In genomic region chrX:78139160-78140123, GRCh38 we compare ENCODE assay signal across 1 cellular context.
TF ChIP-seq lines count a peak whose summit lies in the region.

Gene TAF9B (minus strand): TSS chrX:78139650. CDS start chrX:78139611, 39 bp downstream.

TF ChIP-seq in HepG2, 621 proteins besides CTCF, POLR2A, EP300 and RAD21 (continued from another document and continues in another):
- TF ChIP-seq, protein P1, sequence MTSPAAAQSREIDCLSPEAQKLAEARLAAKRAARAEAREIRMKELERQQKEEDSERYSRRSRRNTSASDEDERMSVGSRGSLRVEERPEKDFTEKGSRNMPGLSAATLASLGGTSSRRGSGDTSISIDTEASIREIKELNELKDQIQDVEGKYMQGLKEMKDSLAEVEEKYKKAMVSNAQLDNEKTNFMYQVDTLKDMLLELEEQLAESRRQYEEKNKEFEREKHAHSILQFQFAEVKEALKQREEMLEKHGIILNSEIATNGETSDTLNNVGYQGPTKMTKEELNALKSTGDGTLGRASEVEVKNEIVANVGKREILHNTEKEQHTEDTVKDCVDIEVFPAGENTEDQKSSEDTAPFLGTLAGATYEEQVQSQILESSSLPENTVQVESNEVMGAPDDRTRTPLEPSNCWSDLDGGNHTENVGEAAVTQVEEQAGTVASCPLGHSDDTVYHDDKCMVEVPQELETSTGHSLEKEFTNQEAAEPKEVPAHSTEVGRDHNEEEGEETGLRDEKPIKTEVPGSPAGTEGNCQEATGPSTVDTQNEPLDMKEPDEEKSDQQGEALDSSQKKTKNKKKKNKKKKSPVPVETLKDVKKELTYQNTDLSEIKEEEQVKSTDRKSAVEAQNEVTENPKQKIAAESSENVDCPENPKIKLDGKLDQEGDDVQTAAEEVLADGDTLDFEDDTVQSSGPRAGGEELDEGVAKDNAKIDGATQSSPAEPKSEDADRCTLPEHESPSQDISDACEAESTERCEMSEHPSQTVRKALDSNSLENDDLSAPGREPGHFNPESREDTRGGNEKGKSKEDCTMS (CRISPR knock-in tag; conservative IDR thresholded peaks at IDR 0.05), result no peak
- TF ChIP-seq ZNF781 (CRISPR knock-in tag; IDR thresholded peaks at IDR 0.05; ENCODE audit: borderline replicate concordance, not compliant biosample characterization), result no peak
- TF ChIP-seq TCF7L2 (IDR thresholded peaks at IDR 0.05; ENCODE audit: low read depth, low read length), result no peak
- 0 out of 2 replicates have a peak, but pooled peaks have one; percentile 18 for TF ChIP-seq CREM (IDR thresholded peaks at IDR 0.05)
- TF ChIP-seq CREM (CRISPR knock-in tag; IDR thresholded peaks at IDR 0.05), result no peak
- TF ChIP-seq HNRNPH1 (optimal IDR thresholded peaks at IDR 0.05; ENCODE audit: low read depth, low read length), result no peak
- TF ChIP-seq, protein P2, sequence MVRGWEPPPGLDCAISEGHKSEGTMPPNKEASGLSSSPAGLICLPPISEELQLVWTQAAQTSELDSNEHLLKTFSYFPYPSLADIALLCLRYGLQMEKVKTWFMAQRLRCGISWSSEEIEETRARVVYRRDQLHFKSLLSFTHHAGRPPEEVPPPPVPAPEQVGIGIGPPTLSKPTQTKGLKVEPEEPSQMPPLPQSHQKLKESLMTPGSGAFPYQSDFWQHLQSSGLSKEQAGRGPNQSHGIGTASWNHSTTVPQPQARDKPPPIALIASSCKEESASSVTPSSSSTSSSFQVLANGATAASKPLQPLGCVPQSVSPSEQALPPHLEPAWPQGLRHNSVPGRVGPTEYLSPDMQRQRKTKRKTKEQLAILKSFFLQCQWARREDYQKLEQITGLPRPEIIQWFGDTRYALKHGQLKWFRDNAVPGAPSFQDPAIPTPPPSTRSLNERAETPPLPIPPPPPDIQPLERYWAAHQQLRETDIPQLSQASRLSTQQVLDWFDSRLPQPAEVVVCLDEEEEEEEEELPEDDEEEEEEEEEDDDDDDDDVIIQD (CRISPR knock-in tag; IDR thresholded peaks at IDR 0.05; ENCODE audit: low read depth), result no peak
- TF ChIP-seq FOSL2 (CRISPR knock-in tag; IDR thresholded peaks at IDR 0.05), result peak; percentile 12; the same call in 1 of the 2 replicates
- 0 out of 2 replicates have a peak, but pooled peaks have one; percentile 77 for TF ChIP-seq FIP1L1 (IDR thresholded peaks at IDR 0.05; ENCODE audit: borderline replicate concordance, insufficient read depth, low read depth, low read length)
- TF ChIP-seq MEIS1 (CRISPR knock-in tag; IDR thresholded peaks at IDR 0.05; ENCODE audit: borderline replicate concordance), result no peak
- TF ChIP-seq ZNF276 (CRISPR knock-in tag; IDR thresholded peaks at IDR 0.05; ENCODE audit: low read depth), result no peak
- TF ChIP-seq, protein P3, sequence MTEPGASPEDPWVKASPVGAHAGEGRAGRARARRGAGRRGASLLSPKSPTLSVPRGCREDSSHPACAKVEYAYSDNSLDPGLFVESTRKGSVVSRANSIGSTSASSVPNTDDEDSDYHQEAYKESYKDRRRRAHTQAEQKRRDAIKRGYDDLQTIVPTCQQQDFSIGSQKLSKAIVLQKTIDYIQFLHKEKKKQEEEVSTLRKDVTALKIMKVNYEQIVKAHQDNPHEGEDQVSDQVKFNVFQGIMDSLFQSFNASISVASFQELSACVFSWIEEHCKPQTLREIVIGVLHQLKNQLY (CRISPR knock-in tag; IDR thresholded peaks at IDR 0.05), result no peak
- TF ChIP-seq ZNF260 (CRISPR knock-in tag; IDR thresholded peaks at IDR 0.05; ENCODE audit: borderline replicate concordance, low read depth), result no peak
- TF ChIP-seq DNMT3B (CRISPR knock-in tag; conservative IDR thresholded peaks at IDR 0.05), result no peak
- no peak for TF ChIP-seq NR2F2 (IDR thresholded peaks at IDR 0.05; ENCODE audit: borderline replicate concordance, low read depth)
- TF ChIP-seq FUBP1 (CRISPR knock-in tag; IDR thresholded peaks at IDR 0.05; ENCODE audit: borderline replicate concordance), result no peak
- TF ChIP-seq ZBTB1 (CRISPR knock-in tag; IDR thresholded peaks at IDR 0.05; ENCODE audit: borderline replicate concordance), result no peak
- no peak for TF ChIP-seq TEF (CRISPR knock-in tag; IDR thresholded peaks at IDR 0.05)
- peak; percentile 50; the same call in 1 of the 2 replicates for TF ChIP-seq HNRNPL (IDR thresholded peaks at IDR 0.05; ENCODE audit: low read depth, low read length)
- TF ChIP-seq PHB2 (IDR thresholded peaks at IDR 0.05; ENCODE audit: partially characterized antibody), result no peak
- TF ChIP-seq SRSF4 (IDR thresholded peaks at IDR 0.05; ENCODE audit: low read depth, low read length, poor library complexity, severe bottlenecking), result no peak
- TF ChIP-seq ZNF468 (CRISPR knock-in tag; IDR thresholded peaks at IDR 0.05), result no peak
- TF ChIP-seq CCDC6 (CRISPR knock-in tag; IDR thresholded peaks at IDR 0.05), result no peak
- TF ChIP-seq KLF9 (CRISPR knock-in tag; IDR thresholded peaks at IDR 0.05; ENCODE audit: low read depth), result no peak
- no peak for TF ChIP-seq ZNF180 (CRISPR knock-in tag; IDR thresholded peaks at IDR 0.05; ENCODE audit: borderline replicate concordance, low read depth)
- TF ChIP-seq PTBP1 (IDR thresholded peaks at IDR 0.05; ENCODE audit: low read depth, low read length, poor library complexity, severe bottlenecking), result no peak
- no peak for TF ChIP-seq ZNF253 (CRISPR knock-in tag; IDR thresholded peaks at IDR 0.05; ENCODE audit: borderline replicate concordance)
- TF ChIP-seq, protein P4, sequence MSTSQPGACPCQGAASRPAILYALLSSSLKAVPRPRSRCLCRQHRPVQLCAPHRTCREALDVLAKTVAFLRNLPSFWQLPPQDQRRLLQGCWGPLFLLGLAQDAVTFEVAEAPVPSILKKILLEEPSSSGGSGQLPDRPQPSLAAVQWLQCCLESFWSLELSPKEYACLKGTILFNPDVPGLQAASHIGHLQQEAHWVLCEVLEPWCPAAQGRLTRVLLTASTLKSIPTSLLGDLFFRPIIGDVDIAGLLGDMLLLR (CRISPR knock-in tag; IDR thresholded peaks at IDR 0.05), result no peak
- 0 out of 2 replicates have a peak, but pooled peaks have one; percentile 24 for TF ChIP-seq KLF11 (CRISPR knock-in tag; IDR thresholded peaks at IDR 0.05)
- no peak for TF ChIP-seq ZNF547 (CRISPR knock-in tag; IDR thresholded peaks at IDR 0.05)
- no peak for TF ChIP-seq CREB3 (CRISPR knock-in tag; IDR thresholded peaks at IDR 0.05)
- TF ChIP-seq, protein P5, sequence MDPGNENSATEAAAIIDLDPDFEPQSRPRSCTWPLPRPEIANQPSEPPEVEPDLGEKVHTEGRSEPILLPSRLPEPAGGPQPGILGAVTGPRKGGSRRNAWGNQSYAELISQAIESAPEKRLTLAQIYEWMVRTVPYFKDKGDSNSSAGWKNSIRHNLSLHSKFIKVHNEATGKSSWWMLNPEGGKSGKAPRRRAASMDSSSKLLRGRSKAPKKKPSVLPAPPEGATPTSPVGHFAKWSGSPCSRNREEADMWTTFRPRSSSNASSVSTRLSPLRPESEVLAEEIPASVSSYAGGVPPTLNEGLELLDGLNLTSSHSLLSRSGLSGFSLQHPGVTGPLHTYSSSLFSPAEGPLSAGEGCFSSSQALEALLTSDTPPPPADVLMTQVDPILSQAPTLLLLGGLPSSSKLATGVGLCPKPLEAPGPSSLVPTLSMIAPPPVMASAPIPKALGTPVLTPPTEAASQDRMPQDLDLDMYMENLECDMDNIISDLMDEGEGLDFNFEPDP (CRISPR knock-in tag; conservative IDR thresholded peaks at IDR 0.05), result no peak
- TF ChIP-seq MTA1 (CRISPR knock-in tag; IDR thresholded peaks at IDR 0.05; ENCODE audit: borderline replicate concordance), result no peak
- no peak for TF ChIP-seq ZNF850 (CRISPR knock-in tag; conservative IDR thresholded peaks at IDR 0.05)
- TF ChIP-seq ZNF558 (CRISPR knock-in tag; IDR thresholded peaks at IDR 0.05; ENCODE audit: borderline replicate concordance), result no peak
- no peak for TF ChIP-seq KDM3A (CRISPR knock-in tag; IDR thresholded peaks at IDR 0.05; ENCODE audit: low read depth)
- TF ChIP-seq ZNF562 (CRISPR knock-in tag; IDR thresholded peaks at IDR 0.05; ENCODE audit: borderline replicate concordance), result no peak
- TF ChIP-seq ZNF891 (CRISPR knock-in tag; IDR thresholded peaks at IDR 0.05), result no peak
- TF ChIP-seq, protein P6, sequence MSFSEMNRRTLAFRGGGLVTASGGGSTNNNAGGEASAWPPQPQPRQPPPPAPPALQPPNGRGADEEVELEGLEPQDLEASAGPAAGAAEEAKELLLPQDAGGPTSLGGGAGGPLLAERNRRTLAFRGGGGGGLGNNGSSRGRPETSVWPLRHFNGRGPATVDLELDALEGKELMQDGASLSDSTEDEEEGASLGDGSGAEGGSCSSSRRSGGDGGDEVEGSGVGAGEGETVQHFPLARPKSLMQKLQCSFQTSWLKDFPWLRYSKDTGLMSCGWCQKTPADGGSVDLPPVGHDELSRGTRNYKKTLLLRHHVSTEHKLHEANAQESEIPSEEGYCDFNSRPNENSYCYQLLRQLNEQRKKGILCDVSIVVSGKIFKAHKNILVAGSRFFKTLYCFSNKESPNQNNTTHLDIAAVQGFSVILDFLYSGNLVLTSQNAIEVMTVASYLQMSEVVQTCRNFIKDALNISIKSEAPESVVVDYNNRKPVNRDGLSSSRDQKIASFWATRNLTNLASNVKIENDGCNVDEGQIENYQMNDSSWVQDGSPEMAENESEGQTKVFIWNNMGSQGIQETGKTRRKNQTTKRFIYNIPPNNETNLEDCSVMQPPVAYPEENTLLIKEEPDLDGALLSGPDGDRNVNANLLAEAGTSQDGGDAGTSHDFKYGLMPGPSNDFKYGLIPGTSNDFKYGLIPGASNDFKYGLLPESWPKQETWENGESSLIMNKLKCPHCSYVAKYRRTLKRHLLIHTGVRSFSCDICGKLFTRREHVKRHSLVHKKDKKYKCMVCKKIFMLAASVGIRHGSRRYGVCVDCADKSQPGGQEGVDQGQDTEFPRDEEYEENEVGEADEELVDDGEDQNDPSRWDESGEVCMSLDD (CRISPR knock-in tag; IDR thresholded peaks at IDR 0.05; ENCODE audit: borderline replicate concordance), result no peak
- TF ChIP-seq ZMYM2 (CRISPR knock-in tag; IDR thresholded peaks at IDR 0.05), result no peak
- TF ChIP-seq ZNF704 (CRISPR knock-in tag; IDR thresholded peaks at IDR 0.05; ENCODE audit: borderline replicate concordance), result no peak
- no peak for TF ChIP-seq RARA (CRISPR knock-in tag; IDR thresholded peaks at IDR 0.05)
- no peak for TF ChIP-seq ZNF629 (CRISPR knock-in tag; conservative IDR thresholded peaks at IDR 0.05)
- TF ChIP-seq ZSCAN25 (CRISPR knock-in tag; IDR thresholded peaks at IDR 0.05), result peak; percentile 92
- TF ChIP-seq SP5 (CRISPR knock-in tag; IDR thresholded peaks at IDR 0.05; ENCODE audit: borderline replicate concordance, low read depth), result 0 out of 2 replicates have a peak, but pooled peaks have one; percentile 29
- no peak; the same call in 1 of the 2 replicates for TF ChIP-seq SP2 (CRISPR knock-in tag; IDR thresholded peaks at IDR 0.05)
- TF ChIP-seq, protein P7, sequence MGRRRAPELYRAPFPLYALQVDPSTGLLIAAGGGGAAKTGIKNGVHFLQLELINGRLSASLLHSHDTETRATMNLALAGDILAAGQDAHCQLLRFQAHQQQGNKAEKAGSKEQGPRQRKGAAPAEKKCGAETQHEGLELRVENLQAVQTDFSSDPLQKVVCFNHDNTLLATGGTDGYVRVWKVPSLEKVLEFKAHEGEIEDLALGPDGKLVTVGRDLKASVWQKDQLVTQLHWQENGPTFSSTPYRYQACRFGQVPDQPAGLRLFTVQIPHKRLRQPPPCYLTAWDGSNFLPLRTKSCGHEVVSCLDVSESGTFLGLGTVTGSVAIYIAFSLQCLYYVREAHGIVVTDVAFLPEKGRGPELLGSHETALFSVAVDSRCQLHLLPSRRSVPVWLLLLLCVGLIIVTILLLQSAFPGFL (CRISPR knock-in tag; IDR thresholded peaks at IDR 0.05), result no peak
